In genomic region chr13:31880849-31881494, GRCh38 we compare ENCODE assay signal across 16 cellular contexts.
DNase-seq lines count a peak whose midpoint lies in the region; ATAC-seq and TF ChIP-seq lines count a peak whose summit lies in the region.
"Had no signal": no experiment of that assay in that cellular context is flagged by ENCODE, and none has a peak within 500 bp of the region (broad histone marks: within the 10 kb centered on the region; RNA-seq: fewer than 3 reads in every experiment).

No MANE protein-coding gene starts in this region.

- intact Hi-C loops in left ventricle myocardium inferior (cut with micrococcal nuclease): no loop called here
- intact Hi-C loops in activated T-helper 1 cell treated with anti-CD3 and anti-CD28 coated beads, Interleukin-12 subunit alpha, Interleukin-12 subunit beta, Interleukin-2, Interleukin-4 antibody, amounts not matched to agents 30 ng/mL and 10 ng/mL and 1 ng/mL, durations not matched to agents 14 hours and 24 hours and 36 hours (cut with micrococcal nuclease): no loop called here

- H3K27ac ChIP-seq in left ventricle myocardium inferior (replicated peaks) (peak overlapping the region; percentile 78), smooth muscle cell (ENCODE audit: low read depth) (no peak overlapping the region), suprapubic skin (no peak overlapping the region)
- H3K27ac ChIP-seq: brain microvascular endothelial cell, prostate gland had no signal

- no peaks in the 10 kb centered on the region for H3K27me3 ChIP-seq in left ventricle myocardium inferior (ENCODE audit: low read depth)
- no peaks in the 10 kb centered on the region for H3K27me3 ChIP-seq in smooth muscle cell (ENCODE audit: low read depth)
- no peaks in the 10 kb centered on the region for H3K27me3 ChIP-seq in suprapubic skin
- H3K27me3 ChIP-seq: brain microvascular endothelial cell had no signal

- no peak overlapping the region for H3K4me2 ChIP-seq in smooth muscle cell

- no peak for TF ChIP-seq EP300 in suprapubic skin (IDR thresholded peaks at IDR 0.05)

- no peaks in the 10 kb centered on the region for H3K9me3 Mint-ChIP-seq in activated T-helper 1 cell treated with anti-CD3 and anti-CD28 coated beads, Interleukin-12 subunit alpha, Interleukin-12 subunit beta, Interleukin-2, Interleukin-4 antibody, amounts not matched to agents 30 ng/mL and 10 ng/mL and 1 ng/mL, durations not matched to agents 14 hours and 24 hours and 36 hours
- H3K9me3 Mint-ChIP-seq: activated T-helper 2 cell treated with anti-CD3 and anti-CD28 coated beads, Interferon-gamma antibody, Interleukin-2, Interleukin-4, amounts not matched to agents 10 μg/mL and 5 μg/mL and 100 μg/mL, durations not matched to agents 14 hours and 24 hours and 36 hours; effector memory CD8-positive, alpha-beta T cell had no signal

- ATAC-seq in GM21786 (IDR thresholded peaks at IDR 0.05; ENCODE audit: unreplicated experiment): peak; percentile 38
- ATAC-seq: effector memory CD8-positive, alpha-beta T cell had no signal

- H3K9me3 ChIP-seq in left ventricle myocardium inferior (replicated peaks): no peaks in the 10 kb centered on the region
- no peaks in the 10 kb centered on the region for H3K9me3 ChIP-seq in smooth muscle cell (replicated peaks; ENCODE audit: low read depth)
- H3K9me3 ChIP-seq in suprapubic skin: no peaks in the 10 kb centered on the region
- H3K9me3 ChIP-seq: prostate gland had no signal

- H3K4me3 ChIP-seq in left ventricle myocardium inferior (no peak overlapping the region), smooth muscle cell (no peak overlapping the region), suprapubic skin (no peak overlapping the region)
- H3K4me3 ChIP-seq: prostate gland had no signal

- H3K27ac Mint-ChIP-seq in activated T-helper 1 cell treated with anti-CD3 and anti-CD28 coated beads, Interleukin-12 subunit alpha, Interleukin-12 subunit beta, Interleukin-2, Interleukin-4 antibody, amounts not matched to agents 30 ng/mL and 10 ng/mL and 1 ng/mL, durations not matched to agents 14 hours and 24 hours and 36 hours: no peak overlapping the region
- H3K27ac Mint-ChIP-seq: activated T-helper 2 cell treated with anti-CD3 and anti-CD28 coated beads, Interferon-gamma antibody, Interleukin-2, Interleukin-4, amounts not matched to agents 10 μg/mL and 5 μg/mL and 100 μg/mL, durations not matched to agents 14 hours and 24 hours and 36 hours; effector memory CD8-positive, alpha-beta T cell had no signal

- H3K4me1 ChIP-seq in left ventricle myocardium inferior: peaks cover 76% of the 10 kb centered on the region
- no peaks in the 10 kb centered on the region for H3K4me1 ChIP-seq in smooth muscle cell (ENCODE audit: low read depth)
- peaks cover 11% of the 10 kb centered on the region for H3K4me1 ChIP-seq in suprapubic skin
- H3K4me1 ChIP-seq: prostate gland had no signal

- no peaks in the 10 kb centered on the region for H3F3A ChIP-seq in smooth muscle cell (ENCODE audit: low read depth)

- WGBS in smooth muscle cell (ENCODE audit: low lambda C conversion rate): 92% methylated on average over 3 of the region's 3 CpGs
- 53% methylated on average over 3 of the region's 3 CpGs for WGBS in suprapubic skin

- H3K9ac ChIP-seq in smooth muscle cell (ENCODE audit: low read depth): no peak overlapping the region

- DNase-seq in GM04504 (ENCODE audit: low read depth) (peak; percentile 20), MV-4-11 (lab: John Stamatoyannopoulos, UW) (peak; percentile 73), left ventricle myocardium inferior (no peak), smooth muscle cell (lab: John Stamatoyannopoulos, UW; ENCODE audit: unreplicated experiment) (no peak), medulla oblongata (ENCODE audit: extremely low spot score) (no peak), suprapubic skin (ENCODE audit: low spot score in 2 of 2) (no peak)
- DNase-seq in activated T-helper 1 cell treated with anti-CD3 and anti-CD28 coated beads, Interleukin-12 subunit alpha, Interleukin-12 subunit beta, Interleukin-2, Interleukin-4 antibody, amounts not matched to agents 30 ng/mL and 10 ng/mL and 1 ng/mL, durations not matched to agents 14 hours and 24 hours and 36 hours (ENCODE audit: low spot score): no peak
- DNase-seq: activated CD4-positive, alpha-beta T cell treated with anti-CD3 and anti-CD28 coated beads, Interleukin-2, amount 50 U/mL, for 4 hours; brain microvascular endothelial cell; effector memory CD8-positive, alpha-beta T cell; H7; kidney; NCI-H1436 treated with DMSO at 0.1 percent for 48 hours had no signal

- no peak overlapping the region for H3K4me3 Mint-ChIP-seq in activated T-helper 1 cell treated with anti-CD3 and anti-CD28 coated beads, Interleukin-12 subunit alpha, Interleukin-12 subunit beta, Interleukin-2, Interleukin-4 antibody, amounts not matched to agents 30 ng/mL and 10 ng/mL and 1 ng/mL, durations not matched to agents 14 hours and 24 hours and 36 hours
- H3K4me3 Mint-ChIP-seq: effector memory CD8-positive, alpha-beta T cell had no signal

- H2AFZ ChIP-seq in smooth muscle cell (ENCODE audit: low read depth): no peak overlapping the region

- no peaks in the 10 kb centered on the region for H3K36me3 Mint-ChIP-seq in activated T-helper 1 cell treated with anti-CD3 and anti-CD28 coated beads, Interleukin-12 subunit alpha, Interleukin-12 subunit beta, Interleukin-2, Interleukin-4 antibody, amounts not matched to agents 30 ng/mL and 10 ng/mL and 1 ng/mL, durations not matched to agents 14 hours and 24 hours and 36 hours (ENCODE audit: low read depth)

- H3K36me3 ChIP-seq in left ventricle myocardium inferior (no peaks in the 10 kb centered on the region), smooth muscle cell (ENCODE audit: low read depth) (no peaks in the 10 kb centered on the region), suprapubic skin (no peaks in the 10 kb centered on the region)
- H3K36me3 ChIP-seq: brain microvascular endothelial cell, prostate gland had no signal

- peaks cover 23% of the 10 kb centered on the region for H3K27me3 Mint-ChIP-seq in activated T-helper 1 cell treated with anti-CD3 and anti-CD28 coated beads, Interleukin-12 subunit alpha, Interleukin-12 subunit beta, Interleukin-2, Interleukin-4 antibody, amounts not matched to agents 30 ng/mL and 10 ng/mL and 1 ng/mL, durations not matched to agents 14 hours and 24 hours and 36 hours (ENCODE audit: insufficient read depth)
- H3K27me3 Mint-ChIP-seq: effector memory CD8-positive, alpha-beta T cell had no signal

- H3K79me2 ChIP-seq in smooth muscle cell (ENCODE audit: low read depth): no peaks in the 10 kb centered on the region

- no peaks in the 10 kb centered on the region for H4K20me1 ChIP-seq in smooth muscle cell (ENCODE audit: low read depth)

- no peak for TF ChIP-seq CTCF in left ventricle myocardium inferior (IDR thresholded peaks at IDR 0.05; ENCODE audit: borderline replicate concordance)
- TF ChIP-seq CTCF in smooth muscle cell (IDR thresholded peaks at IDR 0.05; ENCODE audit: borderline replicate concordance, insufficient read depth, poor library complexity, severe bottlenecking): no peak
- no peak for TF ChIP-seq CTCF in suprapubic skin (IDR thresholded peaks at IDR 0.05)

- H3K4me1 Mint-ChIP-seq in activated T-helper 1 cell treated with anti-CD3 and anti-CD28 coated beads, Interleukin-12 subunit alpha, Interleukin-12 subunit beta, Interleukin-2, Interleukin-4 antibody, amounts not matched to agents 30 ng/mL and 10 ng/mL and 1 ng/mL, durations not matched to agents 14 hours and 24 hours and 36 hours (ENCODE audit: low read depth): peaks cover 9% of the 10 kb centered on the region

- TF ChIP-seq POLR2A in suprapubic skin (IDR thresholded peaks at IDR 0.05): no peak

Comparison
In these comparisons a context has a peak if more than half of its experiments do, and no peak if none do; other contexts are left out.
1. DNase-seq: peak in GM04504 (single experiment) and MV-4-11 (single experiment); none in left ventricle myocardium inferior (single experiment), smooth muscle cell (single experiment), medulla oblongata (single experiment), suprapubic skin (0 of 2) and activated T-helper 1 cell treated with anti-CD3 and anti-CD28 coated beads, Interleukin-12 subunit alpha, Interleukin-12 subunit beta, Interleukin-2, Interleukin-4 antibody, amounts not matched to agents 30 ng/mL and 10 ng/mL and 1 ng/mL, durations not matched to agents 14 hours and 24 hours and 36 hours (single experiment).